16 cellular contexts compared by ENCODE assay signal in genomic region chr18:49177071-49177470, GRCh38.
"Had no signal": no experiment of that assay in that cellular context is flagged by ENCODE, and none has a peak within 500 bp of the region (broad histone marks: within the 10 kb centered on the region; RNA-seq: fewer than 3 reads in every experiment).

No MANE protein-coding gene starts in this region.

- H3K9me3 ChIP-seq: left ventricle myocardium inferior, pancreas, stomach, thoracic aorta had no signal

- H3K27me3 ChIP-seq: pancreas, stomach had no signal

- H3K36me3 ChIP-seq: left ventricle myocardium inferior, pancreas, stomach, thoracic aorta had no signal

- H3K4me3 ChIP-seq: left ventricle myocardium inferior, pancreas, stomach, thoracic aorta had no signal

- DNase-seq: activated CD4-positive, alpha-beta memory T cell treated with anti-CD3 and anti-CD28 coated beads for 36 hours; activated CD4-positive, CD25-positive, alpha-beta regulatory T cell treated with anti-CD3 and anti-CD28 coated beads, Interleukin-2, amount 50 U/mL, for 72 hours; activated naive CD8-positive, alpha-beta T cell treated with anti-CD3 and anti-CD28 coated beads, Interleukin-2, amount 10 ng/mL, durations not matched to agents 7 days and 5 days; activated T-cell treated with anti-CD3 and anti-CD28 coated beads, Interleukin-2, amount 50 U/mL, for 72 hours; aorta; islet precursor cell; left ventricle myocardium inferior; mesendoderm; pancreas; retina; stimulated activated CD4-positive, alpha-beta T cell treated with anti-CD3 and anti-CD28 coated beads, Interleukin-15, amount 100 ng/mL, for 24 hours; stimulated activated CD4-positive, alpha-beta T cell treated with anti-CD3 and anti-CD28 coated beads, Interleukin-4, amount 100 ng/mL, for 24 hours; stomach had no signal

- H3K27ac ChIP-seq: left ventricle myocardium inferior, pancreas, stomach, thoracic aorta had no signal

- FAIRE-seq: bronchial epithelial cell, urothelium cell line had no signal
